Comparison of ENCODE assay signal across 8 cellular contexts in the genomic region with DNA sequence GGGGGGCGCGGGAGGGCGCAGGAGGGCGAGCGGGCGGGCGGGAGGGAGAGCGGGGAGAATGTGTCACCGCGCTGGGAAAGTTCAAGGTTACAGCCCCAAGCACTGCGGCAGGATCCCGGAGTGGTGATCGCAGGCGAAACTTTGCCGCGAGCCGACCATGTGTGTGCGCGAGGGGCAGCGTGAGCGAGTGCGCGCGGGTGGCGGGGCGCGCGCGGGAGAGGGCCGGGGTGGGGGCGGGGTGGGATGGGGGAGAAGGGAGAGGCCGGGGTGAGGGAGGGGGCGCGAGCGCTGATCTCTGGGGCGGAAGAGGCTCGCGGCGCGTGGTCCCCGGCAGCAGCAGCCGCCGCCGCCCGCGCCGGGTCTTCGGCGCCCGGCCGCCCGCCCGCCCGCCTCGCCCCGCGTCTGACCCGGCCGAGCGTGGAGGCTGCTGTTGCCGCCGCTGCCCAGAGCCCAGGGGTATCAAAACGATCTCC. TPM values are rescaled to one million over a fixed set of nuclear protein-coding genes. Genes with fewer than 3 reads are reported as not detected.
DNase-seq lines count a peak whose midpoint lies in the region; ATAC-seq and TF ChIP-seq lines count a peak whose summit lies in the region.

A gene (minus strand): TSS at position 191 of the 473 bp plus-strand sequence. CDS start 630 bp downstream, outside the sequence.

- DNase-seq in AG09309 (ENCODE audit: low read depth) (no peak), H4 (ENCODE audit: low spot score) (peak; percentile 42), SW480 (ENCODE audit: low spot score) (peak; percentile 36), erythroblast (lab: John Stamatoyannopoulos, UW) (peak; percentile 29 to 39), ureter (ENCODE audit: low spot score) (peak; percentile 55), SIG-M5 (lab: John Stamatoyannopoulos, UW) (no peak)

- H3K27me3 ChIP-seq in mucosa of rectum (ENCODE audit: control insufficient read depth in 2 of 2, insufficient read depth in 2 of 2, low read length in 2 of 2): no peaks in the 10 kb centered on the region

- no peak for TF ChIP-seq POLR2A in erythroblast (IDR thresholded peaks at IDR 0.05; ENCODE audit: low read length)
- no peak for TF ChIP-seq POLR2A in GM18505 (IDR thresholded peaks at IDR 0.05; ENCODE audit: borderline replicate concordance, extremely low read depth, insufficient read depth, insufficient read length)

- ATAC-seq in GM18505 (IDR thresholded peaks at IDR 0.05; ENCODE audit: unreplicated experiment): no peak

- H3K27ac ChIP-seq in mucosa of rectum (ENCODE audit: low read depth in 2 of 2, low read length in 2 of 2): peak within 1 kb of the TSS; percentile 88 to 92

- H3K9ac ChIP-seq in mucosa of rectum (ENCODE audit: low read depth in 1 of 2, low read length in 2 of 2): peak within 1 kb of the TSS; percentile 81 to 90

- H3K36me3 ChIP-seq in mucosa of rectum (ENCODE audit: control insufficient read depth in 2 of 2, insufficient read depth in 2 of 2, low read length in 2 of 2): no peaks in the 10 kb centered on the region

- H3K4me1 ChIP-seq in mucosa of rectum (ENCODE audit: control insufficient read depth in 2 of 2, insufficient read depth in 2 of 2, low read length in 2 of 2): peaks cover 0 to 17% of the 10 kb centered on the region in 2 donors

- H3K4me3 ChIP-seq in AG09309 (ENCODE audit: control insufficient read depth, low read depth, low read length) (peak within 1 kb of the TSS; percentile 31), mucosa of rectum (ENCODE audit: low read length in 2 of 2) (peak within 1 kb of the TSS; percentile 88 to 94)

- no peak for TF ChIP-seq CTCF in AG09309 (IDR thresholded peaks at IDR 0.05; ENCODE audit: control insufficient read depth, insufficient read depth, low read depth, low read length, missing control alignments)

- no peaks in the 10 kb centered on the region for H3K9me3 ChIP-seq in mucosa of rectum (ENCODE audit: control insufficient read depth in 2 of 2, low read length in 2 of 2)

RNA-seq across cellular contexts. Expression of the gene that starts here (rescaled TPM):
- 10.2 and 11.3 TPM in 2 replicates for total RNA-seq in H4 (2014; rRNA removed; shearing (Covaris generic))
- 99.1 TPM for total RNA-seq in ureter

Comparison
In these comparisons a context has a peak if more than half of its experiments do, and no peak if none do; other contexts are left out.
1. DNase-seq: peak in H4 (single experiment), SW480 (single experiment), erythroblast (2 of 2) and ureter (single experiment); none in AG09309 (single experiment) and SIG-M5 (single experiment).